12 cellular contexts compared by ENCODE assay signal in genomic region chr2:23545391-23545790, GRCh38.
A peak's percentile ranks its signal among the peaks of the same experiment; 100 is the strongest.
DNase-seq lines count a peak whose midpoint lies in the region; ATAC-seq and TF ChIP-seq lines count a peak whose summit lies in the region.
"Had no signal": no experiment of that assay in that cellular context is flagged by ENCODE, and none has a peak within 500 bp of the region (broad histone marks: within the 10 kb centered on the region; RNA-seq: fewer than 3 reads in every experiment).

No MANE protein-coding gene starts in this region.

- DNase-seq in AG04449 (ENCODE audit: low read depth, low spot score) = no peak
- peak; percentile 37 for DNase-seq in ELF-1 (ENCODE audit: low read depth, low spot score)
- peak; percentile 33 for DNase-seq in RKO (ENCODE audit: low spot score)
- DNase-seq in glomerular visceral epithelial cell (ENCODE audit: extremely low spot score) = peak; percentile 19
- DNase-seq in kidney glomerular epithelial cell (lab: John Stamatoyannopoulos, UW) = no peak
- DNase-seq in SHP77 treated with DMSO at 0.1 percent for 48 hours (lab: John Stamatoyannopoulos, UW) = no peak
- DNase-seq: activated T-cell treated with anti-CD3 and anti-CD28 coated beads, Interleukin-2, amount 50 U/mL, for 24 hours; cerebellar nuclear complex; DMS79 treated with DMSO at 0.1 percent for 48 hours had no signal

- CTCF ChIA-PET in AG04449 (lab: Yijun Ruan, JAX) = no interaction called here

- peak; percentile 13 for TF ChIP-seq CTCF in AG04449 (IDR thresholded peaks at IDR 0.05; ENCODE audit: insufficient read depth, low read length, missing control alignments)

- POLR2A ChIA-PET in AG04449 (lab: Yijun Ruan, JAX) = no interaction called here

- ATAC-seq in HG02884 (IDR thresholded peaks at IDR 0.05; ENCODE audit: unreplicated experiment) (no peak), HG03460 (IDR thresholded peaks at IDR 0.05; ENCODE audit: unreplicated experiment) (no peak)
- ATAC-seq: heart left ventricle had no signal

- H3K4me3 ChIP-seq in AG04449 (ENCODE audit: low read depth, low read length) = no peak overlapping the region
- H3K4me3 ChIP-seq: heart left ventricle had no signal

Comparison
In these comparisons a context has a peak if more than half of its experiments do, and no peak if none do; other contexts are left out.
1. DNase-seq: peak in ELF-1 (single experiment), RKO (single experiment) and glomerular visceral epithelial cell (single experiment); none in AG04449 (single experiment), kidney glomerular epithelial cell (single experiment) and SHP77 treated with DMSO at 0.1 percent for 48 hours (single experiment).